Comparison of ENCODE assay signal across 12 cellular contexts in the genomic region with DNA sequence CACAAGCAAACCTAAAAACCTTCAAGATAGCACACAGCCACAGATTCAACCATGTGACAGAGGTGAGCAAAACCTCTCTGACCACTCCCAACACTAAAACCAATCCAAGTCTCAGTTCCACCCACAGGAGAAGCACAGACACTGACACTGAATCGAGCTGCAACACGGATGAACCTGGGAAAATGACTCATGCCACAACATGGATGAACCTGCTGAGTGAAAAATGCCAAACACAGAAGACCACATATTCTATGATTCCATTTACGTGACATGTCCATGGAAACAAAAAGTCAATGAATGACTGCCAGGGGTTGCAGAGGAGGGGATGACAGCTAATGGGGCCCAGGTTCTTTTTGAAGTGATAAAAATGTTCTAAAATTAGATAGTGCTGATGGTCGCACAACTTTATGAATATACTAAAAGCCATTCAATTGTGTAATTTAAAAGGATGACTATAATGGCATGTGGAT. TPM values are rescaled to one million over a fixed set of nuclear protein-coding genes. Genes with fewer than 3 reads are reported as not detected.
DNase-seq lines count a peak whose midpoint lies in the region; ATAC-seq, FAIRE-seq and TF ChIP-seq lines count a peak whose summit lies in the region.
"Had no signal": no experiment of that assay in that cellular context is flagged by ENCODE, and none has a peak within 500 bp of the region (broad histone marks: within the 10 kb centered on the region; RNA-seq: fewer than 3 reads in every experiment).

No MANE protein-coding gene starts in this region.

- no peak overlapping the region for H3K4me3 ChIP-seq in stomach
- no peak overlapping the region for H3K4me3 ChIP-seq in vagina
- H3K4me3 ChIP-seq: colonic mucosa, right lobe of liver, thoracic aorta had no signal

- H3K4me1 Mint-ChIP-seq in immature natural killer cell = peaks cover 46 to 60% of the 10 kb centered on the region in 2 donors

- intact Hi-C loops in stomach (cut with DNase I; ENCODE audit: low total_unique reads) (no loop called here), vagina (cut with DNase I) (no loop called here), posterior vena cava (cut with DNase I) (no loop called here)

- peak overlapping the region; percentile 5 to 71 (median 65) for H3K4me3 Mint-ChIP-seq in immature natural killer cell

- H3K27me3 ChIP-seq in stomach (no peaks in the 10 kb centered on the region), vagina (no peaks in the 10 kb centered on the region)
- H3K27me3 ChIP-seq: colonic mucosa, right lobe of liver had no signal

- WGBS in stomach, 5 donors = 76 to 93% (median 82%) methylated on average over 4 of the region's 4 CpGs

- peaks cover 2 to 3% (median 2%) of the 10 kb centered on the region in 3 donors for H3K27me3 Mint-ChIP-seq in immature natural killer cell (ENCODE audit: low read depth in 3 of 3)

- no peak for DNase-seq in GM18507 (ENCODE audit: extremely low spot score, insufficient read length, low read depth)
- peak; percentile 38 for DNase-seq in GM20000 (ENCODE audit: low spot score)
- peak; percentile 31 to 50 (median 38) for DNase-seq in immature natural killer cell
- no peak for DNase-seq in stomach
- no peak for DNase-seq in vagina (ENCODE audit: extremely low spot score in 2 of 2)
- DNase-seq in posterior vena cava (ENCODE audit: low spot score) = no peak
- no peak for DNase-seq in GF-D8 (lab: John Stamatoyannopoulos, UW)
- DNase-seq: colonic mucosa, NCI-H748 treated with DMSO at 0.1 percent for 48 hours, right lobe of liver had no signal

- no peaks in the 10 kb centered on the region for H3K36me3 ChIP-seq in stomach
- H3K36me3 ChIP-seq in vagina = no peaks in the 10 kb centered on the region
- H3K36me3 ChIP-seq: colonic mucosa, right lobe of liver, thoracic aorta had no signal

- no peak for TF ChIP-seq EP300 in stomach (IDR thresholded peaks at IDR 0.05)

- peaks cover 0 to 6% (median 0%) of the 10 kb centered on the region in 3 donors for H3K36me3 Mint-ChIP-seq in immature natural killer cell

- H3K27ac ChIP-seq in stomach (no peak overlapping the region), vagina (no peak overlapping the region)
- H3K27ac ChIP-seq: colonic mucosa, right lobe of liver, thoracic aorta had no signal

- TF ChIP-seq POLR2A in stomach (IDR thresholded peaks at IDR 0.05) = no peak
- TF ChIP-seq POLR2A in vagina (IDR thresholded peaks at IDR 0.05) = no peak

- H3K9me3 Mint-ChIP-seq in immature natural killer cell = no peaks in the 10 kb centered on the region

- H3K9me3 ChIP-seq in stomach (no peaks in the 10 kb centered on the region), vagina (no peaks in the 10 kb centered on the region)
- H3K9me3 ChIP-seq: colonic mucosa, right lobe of liver, thoracic aorta had no signal

- FAIRE-seq in GM18507 (lab: Jason Lieb, UNC) = peak; percentile 78

- peaks cover 3 to 67% (median 43%) of the 10 kb centered on the region in 4 donors for H3K4me1 ChIP-seq in stomach
- peaks cover 69% of the 10 kb centered on the region for H3K4me1 ChIP-seq in vagina
- H3K4me1 ChIP-seq: colonic mucosa, right lobe of liver had no signal

- no peak for TF ChIP-seq CTCF in GM20000 (IDR thresholded peaks at IDR 0.05; ENCODE audit: extremely low read depth, missing control alignments)
- TF ChIP-seq CTCF in stomach (IDR thresholded peaks at IDR 0.05) = no peak
- no peak for TF ChIP-seq CTCF in vagina (IDR thresholded peaks at IDR 0.05)

- peak overlapping the region; percentile 15 to 80 (median 68) for H3K27ac Mint-ChIP-seq in immature natural killer cell

- peak; percentile 61 for ATAC-seq in HG03457 (IDR thresholded peaks at IDR 0.05; ENCODE audit: unreplicated experiment)
- ATAC-seq: right lobe of liver had no signal

RNA-seq across cellular contexts. Expression of a gene that starts 22.0 kb away (rescaled TPM):
- polyA plus RNA-seq in immature natural killer cell (10 to 100 TPM in 1 of 3 donors, 1 to 10 TPM in 2; 1.2 to 19.3 (median 5.8) TPM), stomach (10 to 100 TPM in 2 of 3 donors, 1 to 10 TPM in 1; 5.1 to 17.0 (median 11.1) TPM)
- total RNA-seq in stomach (10 to 100 TPM; 13.3 to 33.8 (median 19.0) TPM), vagina (29.5 TPM), posterior vena cava (10 to 100 TPM; 31.5 to 35.4 TPM)

Comparison
In these comparisons a context has a peak if more than half of its experiments do, and no peak if none do; other contexts are left out.
1. DNase-seq: peak in GM20000 (single experiment) and immature natural killer cell (3 of 3); none in GM18507 (single experiment), stomach (single experiment), vagina (0 of 2), posterior vena cava (single experiment) and GF-D8 (single experiment).